In genomic region chr10:69356187-69356586, GRCh38 we compare ENCODE assay signal across 22 cellular contexts.
DNase-seq lines count a peak whose midpoint lies in the region; ATAC-seq and TF ChIP-seq lines count a peak whose summit lies in the region.
"Had no signal": no experiment of that assay in that cellular context is flagged by ENCODE, and none has a peak within 500 bp of the region (broad histone marks: within the 10 kb centered on the region; RNA-seq: fewer than 3 reads in every experiment).

No MANE protein-coding gene starts in this region.

- ATAC-seq in WTC11 (no peak), GM18505 (IDR thresholded peaks at IDR 0.05; ENCODE audit: unreplicated experiment) (no peak)
- ATAC-seq: A549; CD8-positive, alpha-beta T cell; GM23338; HCT116 had no signal

- intact Hi-C loops in thyroid gland (cut with DNase I) = no loop called here

- peaks cover 45% of the 10 kb centered on the region for H3K4me1 Mint-ChIP-seq in WTC11

- no peak overlapping the region for H3K4me2 ChIP-seq in SK-N-SH
- H3K4me2 ChIP-seq: A549; BLaER1 treated with 17β-estradiol and CSF1 and Interleukin-3, amounts not matched to agents 10 nM and 100 nM; GM23338 had no signal

- H2AFZ ChIP-seq in SK-N-SH (ENCODE audit: low read depth) = no peak overlapping the region
- H2AFZ ChIP-seq: GM23338 had no signal

- no peak for TF ChIP-seq CTCF in 22Rv1 (IDR thresholded peaks at IDR 0.05)
- TF ChIP-seq CTCF in HEK293 (tag by site-specific recombination; IDR thresholded peaks at IDR 0.05) = no peak
- no peak for TF ChIP-seq CTCF in WTC11 (IDR thresholded peaks at IDR 0.05)
- TF ChIP-seq CTCF in thyroid gland (IDR thresholded peaks at IDR 0.05) = no peak
- no peak for TF ChIP-seq CTCF in SK-N-SH (IDR thresholded peaks at IDR 0.05)

- no peaks in the 10 kb centered on the region for H3K9me3 ChIP-seq in HEK293 (ENCODE audit: control insufficient read depth, insufficient read depth, low read depth, low read length)
- H3K9me3 ChIP-seq in thyroid gland = no peaks in the 10 kb centered on the region
- H3K9me3 ChIP-seq in SK-N-SH = no peaks in the 10 kb centered on the region
- H3K9me3 ChIP-seq: A549, BE2C had no signal

- peaks cover 22% of the 10 kb centered on the region for H3K36me3 Mint-ChIP-seq in WTC11

- H3K27me3 ChIP-seq in thyroid gland = no peaks in the 10 kb centered on the region
- H3K27me3 ChIP-seq in SK-N-SH (ENCODE audit: insufficient read depth) = no peaks in the 10 kb centered on the region
- H3K27me3 ChIP-seq: BE2C; BLaER1 treated with 17β-estradiol and CSF1 and Interleukin-3, amounts not matched to agents 10 nM and 100 nM had no signal

- no peak overlapping the region for H3K4me3 ChIP-seq in HEK293 (ENCODE audit: low read depth, low read length)
- H3K4me3 ChIP-seq in thyroid gland (replicated peaks in 1 of 3) = no peak overlapping the region
- H3K4me3 ChIP-seq in SK-N-SH (ENCODE audit: low read depth in 2 of 2, low read length in 1 of 2) = no peak overlapping the region
- H3K4me3 ChIP-seq: A549; BLaER1 treated with 17β-estradiol and CSF1 and Interleukin-3, amounts not matched to agents 10 nM and 100 nM; GM23338 had no signal

- H3K27ac Mint-ChIP-seq in WTC11 = peak overlapping the region; percentile 45; the same call in 1 of the 2 replicates
- H3K27ac Mint-ChIP-seq: CD8-positive, alpha-beta T cell; GM23338; HFFc6 had no signal

- CTCF ChIA-PET in HEK293 (lab: Yijun Ruan, JAX) = interaction anchor here (0.7 kb wide), 1 partner anchor 136 kb away, joined by 3 read pairs; the partner anchor contains the start of gene HKDC1
- CTCF ChIA-PET in WTC11 (lab: Charles Lee) = no interaction called here
- CTCF ChIA-PET in SK-N-SH (lab: Yijun Ruan, JAX) = interaction anchor here (1.2 kb wide), 1 partner anchor 42 kb away, joined by 3 read pairs; no protein-coding TSS in a partner anchor

- no peak for TF ChIP-seq RAD21 in SK-N-SH (IDR thresholded peaks at IDR 0.05; ENCODE audit: low read length)

- H4K20me1 ChIP-seq in SK-N-SH (ENCODE audit: insufficient read depth) = peaks cover 9% of the 10 kb centered on the region

- peak overlapping the region; percentile 99; the same call in 1 of the 2 replicates for H3K27ac ChIP-seq in 22Rv1
- H3K27ac ChIP-seq in HEK293 (ENCODE audit: extremely low read depth, low read depth, low read length) = no peak overlapping the region
- H3K27ac ChIP-seq in thyroid gland = peak overlapping the region; percentile 20 to 71 (median 35)
- no peak overlapping the region for H3K27ac ChIP-seq in SK-N-SH (ENCODE audit: low read depth in 2 of 2, low read length in 1 of 2)
- H3K27ac ChIP-seq: A549; BLaER1 treated with 17β-estradiol and CSF1 and Interleukin-3, amounts not matched to agents 10 nM and 100 nM had no signal

- no peaks in the 10 kb centered on the region for H3K4me1 ChIP-seq in HEK293 (ENCODE audit: control insufficient read depth, insufficient read depth, low read length)
- H3K4me1 ChIP-seq in thyroid gland = peaks cover 47 to 56% of the 10 kb centered on the region in 2 donors
- H3K4me1 ChIP-seq in SK-N-SH (ENCODE audit: control insufficient read depth in 1 of 2, insufficient read depth in 2 of 2, low read depth in 1 of 2, low read length in 1 of 2) = peaks cover 17 to 29% of the 10 kb centered on the region in 2 experiments; a peak in 3 of 4 replicates

- no peaks in the 10 kb centered on the region for H3K9me3 Mint-ChIP-seq in WTC11
- H3K9me3 Mint-ChIP-seq: CD8-positive, alpha-beta T cell; GM23338; H9; HFFc6 had no signal

- no peak overlapping the region for H3K4me3 Mint-ChIP-seq in WTC11
- H3K4me3 Mint-ChIP-seq: CD14-positive monocyte; CD8-positive, alpha-beta T cell; GM23338; H9; HFFc6 had no signal

- no peak for DNase-seq in WTC11 (ENCODE audit: low spot score)
- DNase-seq in thyroid gland = no peak
- no peak for DNase-seq in occipital lobe (lab: John Stamatoyannopoulos, UW)
- DNase-seq in SK-N-SH = no peak
- DNase-seq: 8988T; ACHN; AML-193; BE2C; Caco-2; CD8-positive, alpha-beta T cell; DMS153; DND-41; H9; HFFc6 had no signal

- H3K36me3 ChIP-seq in HEK293 (ENCODE audit: control insufficient read depth in 2 of 2, insufficient read depth in 1 of 2, low read length in 2 of 2) (peaks cover 0 to 20% of the 10 kb centered on the region in 2 experiments; a peak in 1 of 3 replicates), thyroid gland (no peaks in the 10 kb centered on the region), SK-N-SH (replicated peaks in 1 of 2; ENCODE audit: control insufficient read depth in 1 of 2, insufficient read depth in 2 of 2, low read length in 1 of 2) (no peaks in the 10 kb centered on the region)

- POLR2A ChIA-PET in HEK293 (lab: Yijun Ruan, JAX) (interaction anchor here (0.7 kb wide), 1 partner anchor 22 kb away, joined by 4 read pairs; no protein-coding TSS in a partner anchor), WTC11 (lab: Charles Lee) (interaction anchor here (0.7 kb wide), 1 partner anchor 45 kb away, joined by 4 read pairs; no protein-coding TSS in a partner anchor), SK-N-SH (lab: Yijun Ruan, JAX) (no interaction called here)

- no peaks in the 10 kb centered on the region for H3K9me2 ChIP-seq in SK-N-SH

- peaks cover 63% of the 10 kb centered on the region for H3K79me2 ChIP-seq in SK-N-SH (ENCODE audit: insufficient read depth)

- no peak for TF ChIP-seq EP300 in SK-N-SH (IDR thresholded peaks at IDR 0.05; ENCODE audit: borderline replicate concordance in 1 of 2, low read depth in 1 of 2, low read length in 1 of 2)

- WGBS in thyroid gland, 2 donors = 76 to 83% methylated on average over 2 of the region's 2 CpGs
- 95% methylated on average over 2 of the region's 2 CpGs for WGBS in SK-N-SH (ENCODE audit: low lambda C conversion rate)

- TF ChIP-seq POLR2A in thyroid gland (IDR thresholded peaks at IDR 0.05) (no peak), GM18505 (IDR thresholded peaks at IDR 0.05; ENCODE audit: borderline replicate concordance, extremely low read depth, insufficient read depth, insufficient read length) (no peak)

- H3K9ac ChIP-seq in SK-N-SH = no peak overlapping the region
- H3K9ac ChIP-seq: BLaER1 treated with 17β-estradiol and CSF1 and Interleukin-3, amounts not matched to agents 10 nM and 100 nM had no signal

- no peaks in the 10 kb centered on the region for H3K27me3 Mint-ChIP-seq in WTC11 (ENCODE audit: low read depth)

- peaks cover 16% of the 10 kb centered on the region for H3F3A ChIP-seq in SK-N-SH (replicated peaks; ENCODE audit: insufficient read depth)

TF ChIP-seq in HEK293, 187 proteins besides CTCF, POLR2A, EP300 and RAD21:
- TF ChIP-seq ZNF121 (tag by site-specific recombination; IDR thresholded peaks at IDR 0.05) = peak; percentile 55; the same call in 1 of the 2 replicates
- no peak for TF ChIP-seq ZNF548 (tag by site-specific recombination; IDR thresholded peaks at IDR 0.05)
TF ChIP-seq in HEK293: peak in this region for 1.

TF ChIP-seq in SK-N-SH, 30 proteins besides CTCF, POLR2A, EP300 and RAD21:
- no peak for TF ChIP-seq SMC3 (IDR thresholded peaks at IDR 0.05; ENCODE audit: low read depth, low read length)
- no peak for TF ChIP-seq YY1 (IDR thresholded peaks at IDR 0.05; ENCODE audit: low read depth)
- no peak for TF ChIP-seq RCOR1 (IDR thresholded peaks at IDR 0.05; ENCODE audit: low read length)
- TF ChIP-seq JUND (IDR thresholded peaks at IDR 0.05) = no peak
- no peak for TF ChIP-seq NFIC (IDR thresholded peaks at IDR 0.05; ENCODE audit: borderline replicate concordance)
- TF ChIP-seq USF1 (IDR thresholded peaks at IDR 0.05; ENCODE audit: borderline replicate concordance, low read depth) = no peak

Comparison
In these comparisons a context has a peak if more than half of its experiments do, and no peak if none do; other contexts are left out.
1. H3K27ac ChIP-seq: peak in 22Rv1 (single experiment) and thyroid gland (3 of 3); none in HEK293 (single experiment) and SK-N-SH (0 of 2).